In genomic region chr3:65712156-65712555, GRCh38 we compare ENCODE assay signal across 26 cellular contexts.
DNase-seq lines count a peak whose midpoint lies in the region; ATAC-seq, FAIRE-seq and TF ChIP-seq lines count a peak whose summit lies in the region.
"Had no signal": no experiment of that assay in that cellular context is flagged by ENCODE, and none has a peak within 500 bp of the region (broad histone marks: within the 10 kb centered on the region; RNA-seq: fewer than 3 reads in every experiment).

No MANE protein-coding gene starts in this region.

- ATAC-seq in thoracic aorta (ENCODE audit: insufficient number of reproducible peaks, low FRiP score, low read depth) (no peak), GM21825 (IDR thresholded peaks at IDR 0.05; ENCODE audit: unreplicated experiment) (no peak)
- ATAC-seq: heart right ventricle; stimulated activated memory B cell treated with anti-CD40 and anti-IgM and Interleukin-4, amounts not matched to agents 10 μg/mL and 1 μg/mL and 100 μg/mL, for 72 hours had no signal

- FAIRE-seq in HTR-8/SVneo (lab: Jason Lieb, UNC): no peak

- TF ChIP-seq CTCF in ascending aorta (IDR thresholded peaks at IDR 0.05) (no peak), fibroblast of pulmonary artery (IDR thresholded peaks at IDR 0.05; ENCODE audit: low read length, missing control alignments) (no peak), thoracic aorta (IDR thresholded peaks at IDR 0.05) (no peak)

- no peaks in the 10 kb centered on the region for H3K9me2 ChIP-seq in GM23248 (ENCODE audit: insufficient read depth)

- peak overlapping the region; percentile 49 for H3K4me2 ChIP-seq in GM23248 (ENCODE audit: unreplicated experiment)
- H3K4me2 ChIP-seq: KMS-11 had no signal

- H3K27me3 ChIP-seq in GM23248 (replicated peaks; ENCODE audit: insufficient read depth) (no peaks in the 10 kb centered on the region), ascending aorta (no peaks in the 10 kb centered on the region), thoracic aorta (replicated peaks; ENCODE audit: insufficient read depth) (no peaks in the 10 kb centered on the region)
- H3K27me3 ChIP-seq: esophagus muscularis mucosa, heart right ventricle, ovary, upper lobe of left lung had no signal

- WGBS in GM23248 (ENCODE audit: low coverage in 1 of 2, low lambda C conversion rate in 2 of 2, missing lambda C conversion rate in 2 of 2), 2 experiments: 38 to 43% methylated on average over 6 of the region's 6 CpGs

- H3K27ac ChIP-seq in GM23248: peak overlapping the region; percentile 76
- peak overlapping the region; percentile 51 to 63 for H3K27ac ChIP-seq in ascending aorta
- H3K27ac ChIP-seq in thoracic aorta: peak overlapping the region; percentile 75 to 85
- H3K27ac ChIP-seq: esophagus muscularis mucosa, heart right ventricle, KMS-11, ovary, upper lobe of left lung had no signal

- in situ Hi-C loops in GM23248 (cut with MboI): no loop called here

- H4K20me1 ChIP-seq in GM23248 (ENCODE audit: insufficient read depth): no peaks in the 10 kb centered on the region

- no peak overlapping the region for H2AFZ ChIP-seq in GM23248

- intact Hi-C loops in ascending aorta (cut with DNase I): no loop called here

- peak overlapping the region; percentile 52; the same call in 1 of the 2 replicates for H3K9ac ChIP-seq in GM23248
- H3K9ac ChIP-seq: KMS-11 had no signal

- H3F3A ChIP-seq in GM23248 (ENCODE audit: insufficient read depth): peaks cover 21% of the 10 kb centered on the region; the same call in 1 of the 2 replicates

- H3K4me1 ChIP-seq in GM23248 (ENCODE audit: insufficient read depth): peaks cover 21% of the 10 kb centered on the region
- peaks cover 0 to 12% of the 10 kb centered on the region in 2 donors for H3K4me1 ChIP-seq in ascending aorta
- H3K4me1 ChIP-seq in thoracic aorta (ENCODE audit: control insufficient read depth in 1 of 2, low read depth in 2 of 2): peaks cover 10 to 53% of the 10 kb centered on the region in 2 donors

- H3K36me3 ChIP-seq in GM23248 (ENCODE audit: low read depth) (no peaks in the 10 kb centered on the region), ascending aorta (no peaks in the 10 kb centered on the region), thoracic aorta (no peaks in the 10 kb centered on the region)
- H3K36me3 ChIP-seq: esophagus muscularis mucosa, heart right ventricle, ovary, upper lobe of left lung had no signal

- peaks cover 42% of the 10 kb centered on the region for H3K79me2 ChIP-seq in GM23248 (ENCODE audit: insufficient read depth)

- DNase-seq in GM23248 (peak; percentile 72), ascending aorta (ENCODE audit: low spot score in 2 of 2) (no peak), fibroblast of pulmonary artery (ENCODE audit: low read depth) (peak; percentile 24), thoracic aorta (ENCODE audit: low spot score) (no peak), HTR-8/SVneo (ENCODE audit: insufficient read length, low spot score) (no peak)
- no peak for DNase-seq in stimulated activated CD4-positive, alpha-beta T cell treated with anti-CD3 and anti-CD28 coated beads, Interleukin-4, amount 100 ng/mL, for 1 hour
- DNase-seq: activated CD4-positive, alpha-beta memory T cell treated with anti-CD3 and anti-CD28 coated beads for 36 hours; activated CD4-positive, CD25-positive, alpha-beta regulatory T cell treated with anti-CD3 and anti-CD28 coated beads, Interleukin-2, amount 50 U/mL, for 72 hours; activated CD8-positive, alpha-beta memory T cell treated with anti-CD3 and anti-CD28 coated beads, Interleukin-2, amount 50 U/mL, for 48 hours; activated naive CD4-positive, alpha-beta T cell treated with anti-CD3 and anti-CD28 coated beads, Interleukin-2, amount 50 U/mL, for 16 hours; amygdala; Calu3; caudate nucleus; H7; heart right ventricle; NCI-H1436 treated with DMSO at 0.1 percent for 48 hours; ovary; stimulated activated CD4-positive, alpha-beta T cell treated with anti-CD3 and anti-CD28 coated beads, Interleukin-12 subunit alpha, Interleukin-12 subunit beta, amount 100 ng/mL, for 4 hours; stimulated activated CD4-positive, alpha-beta T cell treated with anti-CD3 and anti-CD28 coated beads, Interleukin-4, amount 100 ng/mL, for 24 hours; T-helper 1 cell; upper lobe of left lung had no signal

- no peaks in the 10 kb centered on the region for H3K9me3 ChIP-seq in GM23248 (ENCODE audit: low read depth)
- no peaks in the 10 kb centered on the region for H3K9me3 ChIP-seq in ascending aorta
- H3K9me3 ChIP-seq in thoracic aorta: no peaks in the 10 kb centered on the region
- H3K9me3 ChIP-seq: esophagus muscularis mucosa, heart right ventricle, ovary, upper lobe of left lung had no signal

- H3K4me3 ChIP-seq in GM23248: no peak overlapping the region
- no peak overlapping the region for H3K4me3 ChIP-seq in ascending aorta
- no peak overlapping the region for H3K4me3 ChIP-seq in fibroblast of pulmonary artery (replicated peaks; ENCODE audit: low read depth, low read length)
- H3K4me3 ChIP-seq in thoracic aorta: no peak overlapping the region
- H3K4me3 ChIP-seq: esophagus muscularis mucosa, heart right ventricle, lung, ovary, upper lobe of left lung had no signal

Comparison
In these comparisons a context has a peak if more than half of its experiments do, and no peak if none do; other contexts are left out.
1. DNase-seq: peak in GM23248 (single experiment) and fibroblast of pulmonary artery (single experiment); none in ascending aorta (0 of 2), thoracic aorta (single experiment), stimulated activated CD4-positive, alpha-beta T cell treated with anti-CD3 and anti-CD28 coated beads, Interleukin-4, amount 100 ng/mL, for 1 hour (single experiment) and HTR-8/SVneo (single experiment).
2. Peak in every context shown above with its lines, with median percentiles within 50 percentile points of each other: H3K27ac ChIP-seq.